Comparison of ENCODE assay signal across 1 cellular context in genomic region chr17:47210105-47210504, GRCh38.
TF ChIP-seq lines count a peak whose summit lies in the region.

No MANE protein-coding gene starts in this region.

TF ChIP-seq in IMR-90, 13 proteins besides CTCF, POLR2A, EP300 and RAD21:
- TF ChIP-seq MAFK (IDR thresholded peaks at IDR 0.05; ENCODE audit: low read depth, low read length) (peak; percentile 75), BHLHE40 (IDR thresholded peaks at IDR 0.05; ENCODE audit: low read depth, low read length) (no peak)
